Comparison of ENCODE assay signal across 12 cellular contexts in the genomic region with DNA sequence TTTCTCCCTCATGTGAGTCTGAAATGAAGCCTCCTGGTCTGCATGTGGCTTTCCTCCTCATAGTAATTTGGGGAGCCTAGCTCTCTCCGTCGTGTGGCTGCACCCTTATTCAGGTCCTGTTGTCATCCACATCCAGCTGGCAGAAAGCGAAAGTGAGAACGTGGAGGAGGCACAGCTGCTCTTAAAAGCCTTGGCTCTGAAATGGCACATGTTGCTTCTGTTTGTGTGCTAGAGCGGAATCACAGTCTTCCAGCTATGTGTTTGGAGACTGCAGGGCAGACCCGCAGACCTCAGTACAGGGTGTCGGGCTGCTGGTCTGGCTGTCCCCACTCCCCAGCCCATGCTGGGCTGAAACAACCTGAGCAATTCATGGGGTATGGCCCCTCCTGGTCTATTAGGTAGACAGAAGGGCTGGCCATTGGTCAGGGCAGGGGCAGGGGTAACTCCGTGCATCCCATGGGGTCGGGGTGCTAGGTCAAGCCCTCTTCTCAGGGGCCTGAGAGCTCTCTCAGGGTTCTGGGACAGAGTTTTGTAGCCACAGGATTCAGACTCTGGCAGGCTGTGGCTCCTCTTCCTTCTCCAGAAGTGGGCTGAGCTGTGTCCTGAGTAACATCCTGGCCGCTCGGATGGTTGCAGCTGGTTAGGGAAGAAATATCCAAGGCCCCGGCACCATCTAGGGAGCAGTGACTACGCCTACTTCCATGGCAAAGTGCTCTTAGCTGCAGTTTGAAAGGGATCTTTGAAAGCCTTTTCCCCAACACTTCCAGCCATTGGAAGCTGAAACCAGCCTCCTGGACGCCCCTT. TPM values are rescaled to one million over a fixed set of nuclear protein-coding genes. Genes with fewer than 3 reads are reported as not detected.
DNase-seq lines count a peak whose midpoint lies in the region; ATAC-seq and TF ChIP-seq lines count a peak whose summit lies in the region.
"Had no signal": no experiment of that assay in that cellular context is flagged by ENCODE, and none has a peak within 500 bp of the region (broad histone marks: within the 10 kb centered on the region; RNA-seq: fewer than 3 reads in every experiment).

No MANE protein-coding gene starts in this region.

- H3K9me3 ChIP-seq in WERI-Rb-1 (ENCODE audit: severe bottlenecking) (peaks cover 4% of the 10 kb centered on the region), thoracic aorta (no peaks in the 10 kb centered on the region)
- H3K9me3 ChIP-seq: MG63, thyroid gland had no signal

- H3K27me3 ChIP-seq in WERI-Rb-1 (ENCODE audit: insufficient read depth, low read depth, severe bottlenecking): no peaks in the 10 kb centered on the region
- H3K27me3 ChIP-seq in layer of hippocampus (ENCODE audit: control insufficient read depth, insufficient read depth, low read length): no peaks in the 10 kb centered on the region
- H3K27me3 ChIP-seq in thoracic aorta (replicated peaks; ENCODE audit: insufficient read depth): no peaks in the 10 kb centered on the region
- H3K27me3 ChIP-seq: MG63, thyroid gland had no signal

- H3K27ac ChIP-seq in WERI-Rb-1: peak overlapping the region; percentile 52
- peak overlapping the region; percentile 38 for H3K27ac ChIP-seq in layer of hippocampus (ENCODE audit: low read depth, low read length)
- H3K27ac ChIP-seq in thoracic aorta: peak overlapping the region; percentile 80 to 82
- H3K27ac ChIP-seq: thyroid gland had no signal

- no peak for TF ChIP-seq CTCF in WERI-Rb-1 (IDR thresholded peaks at IDR 0.05; ENCODE audit: low read depth, low read length)
- TF ChIP-seq CTCF in thoracic aorta (IDR thresholded peaks at IDR 0.05): no peak

- H3K4me1 ChIP-seq in thoracic aorta (ENCODE audit: control insufficient read depth in 1 of 2, low read depth in 2 of 2): peaks cover 19 to 43% of the 10 kb centered on the region in 2 donors

- no peak overlapping the region for H3K4me3 ChIP-seq in WERI-Rb-1 (ENCODE audit: low read depth, low read length)
- peak overlapping the region; percentile 24 for H3K4me3 ChIP-seq in thoracic aorta
- H3K4me3 ChIP-seq: MG63, thyroid gland had no signal

- ATAC-seq in thoracic aorta (ENCODE audit: insufficient number of reproducible peaks, low FRiP score, low read depth) (no peak), GM19455 (IDR thresholded peaks at IDR 0.05; ENCODE audit: unreplicated experiment) (no peak)

- peak; percentile 10 for DNase-seq in NCI-H510A treated with DMSO at 0.1 percent for 48 hours (lab: John Stamatoyannopoulos, UW)
- no peak for DNase-seq in NCI-H510A (lab: John Stamatoyannopoulos, UW)
- DNase-seq in WERI-Rb-1: no peak
- no peak for DNase-seq in thoracic aorta (ENCODE audit: low spot score)
- no peak for DNase-seq in iPS-NIHi7 (ENCODE audit: extremely low spot score)
- DNase-seq in NOMO-1 (lab: John Stamatoyannopoulos, UW; ENCODE audit: unreplicated experiment in 2 of 2): no peak
- DNase-seq: AML-193, amniotic stem cell, MG63, thyroid gland had no signal

- H3K36me3 ChIP-seq in WERI-Rb-1 (no peaks in the 10 kb centered on the region), thoracic aorta (no peaks in the 10 kb centered on the region)
- H3K36me3 ChIP-seq: MG63, thyroid gland had no signal

RNA-seq across cellular contexts. Expression of a gene that starts 50.6 kb away (rescaled TPM):
- total RNA-seq in thoracic aorta: 1,000 to 10,000 TPM; 1,114 to 1,404 TPM

RNA-seq across cellular contexts. Expression of a gene that starts 54.7 kb away (rescaled TPM):
- not detected for total RNA-seq in thoracic aorta
- total RNA-seq: thyroid gland had no signal
